In genomic region chr3:52151991-52152390, GRCh38 we compare ENCODE assay signal across 4 cellular contexts.
TF ChIP-seq lines count a peak whose summit lies in the region.

No MANE protein-coding gene starts in this region.

TF ChIP-seq in HEK293, 187 proteins besides CTCF, POLR2A, EP300 and RAD21:
- peak; percentile 97 for TF ChIP-seq ZNF121 (tag by site-specific recombination; IDR thresholded peaks at IDR 0.05)

TF ChIP-seq in WTC11, 78 proteins besides CTCF, POLR2A, EP300 and RAD21:
- TF ChIP-seq ZNF121 (CRISPR knock-in tag; IDR thresholded peaks at IDR 0.05) = peak; percentile 78; the same call in 1 of the 2 replicates

TF ChIP-seq in K562, 482 proteins besides CTCF, POLR2A, EP300 and RAD21:
- TF ChIP-seq ZNF121 (CRISPR knock-in tag; conservative IDR thresholded peaks at IDR 0.05) = peak; percentile 96

TF ChIP-seq in HepG2, 621 proteins besides CTCF, POLR2A, EP300 and RAD21:
- peak; percentile 73 for TF ChIP-seq ZNF263 (CRISPR knock-in tag; IDR thresholded peaks at IDR 0.05)
- peak; percentile 76 for TF ChIP-seq ZNF121 (CRISPR knock-in tag; IDR thresholded peaks at IDR 0.05)
TF ChIP-seq in HepG2: peak in this region for 2; not testable (repeated sequence) for 619.
